Comparison of ENCODE assay signal across 14 cellular contexts in genomic region chr10:117262296-117263293, GRCh38. TPM values are rescaled to one million over a fixed set of nuclear protein-coding genes. Genes with fewer than 3 reads are reported as not detected.
"Had no signal": no experiment of that assay in that cellular context is flagged by ENCODE, and none has a peak within 500 bp of the region (broad histone marks: within the 10 kb centered on the region; RNA-seq: fewer than 3 reads in every experiment).

No MANE protein-coding gene starts in this region.

- H3K9me3 ChIP-seq: adrenal gland had no signal

- H3K9me3 Mint-ChIP-seq: activated B cell treated with CpG ODN at 0.5 μM for 24 hours; central memory CD8-positive, alpha-beta T cell; natural killer cell treated with Interleukin-12 subunit alpha and Interleukin-12 subunit beta and Interleukin-15 and Interleukin-18, amount 100 ng/mL, for 72 hours; stimulated activated naive CD8-positive, alpha-beta T cell treated with anti-CD3 and anti-CD28 coated beads, Interleukin-15, Interleukin-2, amounts not matched to agents 100 ng/mL and 50 ng/mL, for 24 hours; T-cell had no signal

- H3K4me3 ChIP-seq: adrenal gland had no signal

- ATAC-seq: natural killer cell treated with Interleukin-12 subunit alpha and Interleukin-12 subunit beta and Interleukin-15 and Interleukin-18, amount 100 ng/mL, for 72 hours; T-cell had no signal

- H3K27ac Mint-ChIP-seq: activated B cell treated with CpG ODN at 0.5 μM for 24 hours; natural killer cell treated with Interleukin-12 subunit alpha and Interleukin-12 subunit beta and Interleukin-15 and Interleukin-18, amount 100 ng/mL, for 72 hours; stimulated activated naive CD8-positive, alpha-beta T cell treated with anti-CD3 and anti-CD28 coated beads, Interleukin-15, Interleukin-2, amounts not matched to agents 100 ng/mL and 50 ng/mL, for 24 hours had no signal

- H3K36me3 ChIP-seq: adrenal gland had no signal

- H3K4me1 ChIP-seq: adrenal gland had no signal

- H3K4me3 Mint-ChIP-seq: activated B cell treated with CpG ODN at 0.5 μM for 24 hours; central memory CD8-positive, alpha-beta T cell; natural killer cell treated with Interleukin-12 subunit alpha and Interleukin-12 subunit beta and Interleukin-15 and Interleukin-18, amount 100 ng/mL, for 72 hours; stimulated activated naive CD8-positive, alpha-beta T cell treated with anti-CD3 and anti-CD28 coated beads, Interleukin-15, Interleukin-2, amounts not matched to agents 100 ng/mL and 50 ng/mL, for 24 hours; T-cell had no signal

- H3K36me3 Mint-ChIP-seq: natural killer cell treated with Interleukin-12 subunit alpha and Interleukin-12 subunit beta and Interleukin-15 and Interleukin-18, amount 100 ng/mL, for 72 hours; T-cell had no signal

- H3K4me1 Mint-ChIP-seq: activated B cell treated with CpG ODN at 0.5 μM for 24 hours had no signal

- DNase-seq: activated B cell treated with CpG ODN at 0.5 μM for 24 hours; activated naive CD4-positive, alpha-beta T cell treated with anti-CD3 and anti-CD28 coated beads, Interleukin-2, amount 50 U/mL, for 16 hours; activated T-cell treated with anti-CD3 and anti-CD28 coated beads, Interleukin-2, amount 50 U/mL, for 1 hour; effector memory CD4-positive, alpha-beta T cell; mammary epithelial cell; stimulated activated CD4-positive, alpha-beta T cell treated with anti-CD3 and anti-CD28 coated beads, Interleukin-4, amount 100 ng/mL, for 24 hours; T-cell; T1000 had no signal

RNA-seq across cellular contexts. Expression of gene SLC18A2, which starts 21.7 kb away (rescaled TPM):
- total RNA-seq: activated B cell treated with CpG ODN at 0.5 μM for 24 hours, osteoblast, pulmonary artery endothelial cell had no signal
- polyA plus RNA-seq: mammary epithelial cell had no signal
